Comparison of ENCODE assay signal across 8 cellular contexts in genomic region chr6:170529839-170530520, GRCh38. TPM values are rescaled to one million over a fixed set of nuclear protein-coding genes. Genes with fewer than 3 reads are reported as not detected.
DNase-seq lines count a peak whose midpoint lies in the region; ATAC-seq and TF ChIP-seq lines count a peak whose summit lies in the region.

No MANE protein-coding gene starts in this region.

- ATAC-seq in GM18858 (IDR thresholded peaks at IDR 0.05; ENCODE audit: unreplicated experiment): peak; percentile 75
- ATAC-seq in HG03175 (IDR thresholded peaks at IDR 0.05; ENCODE audit: unreplicated experiment): peak; percentile 80
- peak; percentile 82 to 87 for ATAC-seq in lower lobe of right lung

- peaks cover 10% of the 10 kb centered on the region for H3K27me3 Mint-ChIP-seq in activated CD4-positive, alpha-beta T cell treated with anti-CD3 and anti-CD28 coated beads, Interleukin-2, amount 10 ng/mL, durations not matched to agents 24 days and 14 days

- H3K36me3 Mint-ChIP-seq in activated CD4-positive, alpha-beta T cell treated with anti-CD3 and anti-CD28 coated beads, Interleukin-2, amount 10 ng/mL, durations not matched to agents 24 days and 14 days (ENCODE audit: low read depth): peaks cover 12% of the 10 kb centered on the region

- no peaks in the 10 kb centered on the region for H3K9me3 Mint-ChIP-seq in activated CD4-positive, alpha-beta T cell treated with anti-CD3 and anti-CD28 coated beads, Interleukin-2, amount 10 ng/mL, durations not matched to agents 24 days and 14 days

- peak; percentile 87 for TF ChIP-seq CTCF in lower lobe of right lung (IDR thresholded peaks at IDR 0.05)

- DNase-seq in AG08396 (ENCODE audit: low spot score) (peak; percentile 77), NCI-H460 (ENCODE audit: extremely low read depth, low read depth) (peak; percentile 60), dermis blood vessel endothelial cell (peak; percentile 85), lower lobe of right lung (peak; percentile 68)
- peak; percentile 89 for DNase-seq in activated CD4-positive, alpha-beta T cell treated with anti-CD3 and anti-CD28 coated beads, Interleukin-2, amount 10 ng/mL, durations not matched to agents 24 days and 14 days
- DNase-seq in stimulated activated CD8-positive, alpha-beta memory T cell treated with anti-CD3 and anti-CD28 coated beads, Interleukin-15, amount 100 ng/mL, for 24 hours (ENCODE audit: low read depth): peak; percentile 39

- H3K9me3 ChIP-seq in lower lobe of right lung: no peaks in the 10 kb centered on the region

- no peak overlapping the region for H3K27ac ChIP-seq in lower lobe of right lung

- H3K27me3 ChIP-seq in lower lobe of right lung (ENCODE audit: low read depth): no peaks in the 10 kb centered on the region

- H3K27ac Mint-ChIP-seq in activated CD4-positive, alpha-beta T cell treated with anti-CD3 and anti-CD28 coated beads, Interleukin-2, amount 10 ng/mL, durations not matched to agents 24 days and 14 days: no peak overlapping the region

- intact Hi-C loops in activated CD4-positive, alpha-beta T cell treated with anti-CD3 and anti-CD28 coated beads, Interleukin-2, amount 10 ng/mL, durations not matched to agents 24 days and 14 days (cut with micrococcal nuclease): loop anchor here (1.0 to 10.0 kb wide), 4 partner anchors 225 to 1633 kb away; partner anchors contain the start of gene FAM120B
- intact Hi-C loops in lower lobe of right lung (cut with DNase I): no loop called here

- H3K4me1 ChIP-seq in lower lobe of right lung: no peaks in the 10 kb centered on the region

- no peak overlapping the region for H3K4me3 ChIP-seq in lower lobe of right lung

- peaks cover 6% of the 10 kb centered on the region for H3K4me1 Mint-ChIP-seq in activated CD4-positive, alpha-beta T cell treated with anti-CD3 and anti-CD28 coated beads, Interleukin-2, amount 10 ng/mL, durations not matched to agents 24 days and 14 days

- H3K4me3 Mint-ChIP-seq in activated CD4-positive, alpha-beta T cell treated with anti-CD3 and anti-CD28 coated beads, Interleukin-2, amount 10 ng/mL, durations not matched to agents 24 days and 14 days: no peak overlapping the region

- peaks cover 41% of the 10 kb centered on the region for H3K36me3 ChIP-seq in lower lobe of right lung

RNA-seq across cellular contexts. Expression of gene PSMB1, which starts 23.1 kb away (rescaled TPM):
- total RNA-seq in NCI-H460 (2014; rRNA removed; shearing (Covaris generic)): 377 and 415 TPM in 2 replicates
- 288 and 298 TPM in 2 replicates for polyA plus RNA-seq in NCI-H460 (2014; cell fraction: nucleus; rRNA removed)
- total RNA-seq in activated CD4-positive, alpha-beta T cell treated with anti-CD3 and anti-CD28 coated beads, Interleukin-2, amount 10 ng/mL, durations not matched to agents 24 days and 14 days: 288 TPM in 2 replicates
- 256 and 308 TPM in 2 replicates for total RNA-seq in dermis blood vessel endothelial cell
- total RNA-seq in lower lobe of right lung: 117 TPM

RNA-seq across cellular contexts. Expression of gene TBP, which starts 24.2 kb away (rescaled TPM):
- 17.7 and 20.6 TPM in 2 replicates for total RNA-seq in NCI-H460 (2014; rRNA removed; shearing (Covaris generic))
- polyA plus RNA-seq in NCI-H460 (2014; cell fraction: nucleus; rRNA removed): 21.1 and 23.8 TPM in 2 replicates
- 28.4 and 29.2 TPM in 2 replicates for total RNA-seq in activated CD4-positive, alpha-beta T cell treated with anti-CD3 and anti-CD28 coated beads, Interleukin-2, amount 10 ng/mL, durations not matched to agents 24 days and 14 days
- total RNA-seq in dermis blood vessel endothelial cell (7.8 and 9.9 TPM in 2 replicates), lower lobe of right lung (12.7 TPM)

RNA-seq across cellular contexts. Expression of gene PDCD2, which starts 54.5 kb away (rescaled TPM):
- 119 and 140 TPM in 2 replicates for total RNA-seq in NCI-H460 (2014; rRNA removed; shearing (Covaris generic))
- 119 and 177 TPM in 2 replicates for polyA plus RNA-seq in NCI-H460 (2014; cell fraction: nucleus; rRNA removed)
- 138 and 139 TPM in 2 replicates for total RNA-seq in activated CD4-positive, alpha-beta T cell treated with anti-CD3 and anti-CD28 coated beads, Interleukin-2, amount 10 ng/mL, durations not matched to agents 24 days and 14 days
- 75.2 and 75.6 TPM in 2 replicates for total RNA-seq in dermis blood vessel endothelial cell
- total RNA-seq in lower lobe of right lung: 48.9 TPM

Comparison
In these comparisons a context has a peak if more than half of its experiments do, and no peak if none do; other contexts are left out.
1. DNase-seq: peak in every context shown above with its lines; median percentile 89 in activated CD4-positive, alpha-beta T cell treated with anti-CD3 and anti-CD28 coated beads, Interleukin-2, amount 10 ng/mL, durations not matched to agents 24 days and 14 days; 85 in dermis blood vessel endothelial cell; 77 in AG08396; 68 in lower lobe of right lung; 60 in NCI-H460; 39 in stimulated activated CD8-positive, alpha-beta memory T cell treated with anti-CD3 and anti-CD28 coated beads, Interleukin-15, amount 100 ng/mL, for 24 hours.